Comparison of ENCODE assay signal across 8 cellular contexts in genomic region chr3:183825380-183826161, GRCh38. TPM values are rescaled to one million over a fixed set of nuclear protein-coding genes. Genes with fewer than 3 reads are reported as not detected.
A peak's percentile ranks its signal among the peaks of the same experiment; 100 is the strongest.
DNase-seq lines count a peak whose midpoint lies in the region; ATAC-seq and TF ChIP-seq lines count a peak whose summit lies in the region.

Gene MAP6D1 (minus strand): TSS chr3:183825577. CDS start chr3:183825547, 30 bp downstream.

- peak within 1 kb of the TSS; percentile 43 to 78 for H3K27ac Mint-ChIP-seq in stimulated activated naive CD8-positive, alpha-beta T cell treated with anti-CD3 and anti-CD28 coated beads, Interleukin-15, amount 100 ng/mL, for 72 hours

- no peaks in the 10 kb centered on the region for H3K27me3 Mint-ChIP-seq in stimulated activated naive CD8-positive, alpha-beta T cell treated with anti-CD3 and anti-CD28 coated beads, Interleukin-15, amount 100 ng/mL, for 72 hours

- 3% methylated on average over 66 to 82 of the region's 82 CpGs for WGBS in esophagus, 2 donors

- H3K4me3 ChIP-seq in esophagus (ENCODE audit: low read depth in 1 of 2, low read length in 2 of 2), result peak within 1 kb of the TSS; percentile 61 to 68
- no peak within 1 kb of the TSS for H3K4me3 ChIP-seq in mucosa of descending colon

- H3K27me3 ChIP-seq in esophagus (ENCODE audit: control insufficient read depth in 1 of 2, insufficient read depth in 2 of 2, low read length in 2 of 2), result no peaks in the 10 kb centered on the region

- ATAC-seq in HG02678 (IDR thresholded peaks at IDR 0.05; ENCODE audit: unreplicated experiment) (peak; percentile 57), mucosa of descending colon (peak; percentile 77), HG03520 (IDR thresholded peaks at IDR 0.05; ENCODE audit: unreplicated experiment) (no peak)
- ATAC-seq in stimulated activated naive CD8-positive, alpha-beta T cell treated with anti-CD3 and anti-CD28 coated beads, Interleukin-15, amount 100 ng/mL, for 72 hours, result peak; percentile 78

- H3K9me3 Mint-ChIP-seq in stimulated activated naive CD8-positive, alpha-beta T cell treated with anti-CD3 and anti-CD28 coated beads, Interleukin-15, amount 100 ng/mL, for 72 hours, result no peaks in the 10 kb centered on the region

- peaks cover 6 to 8% of the 10 kb centered on the region in 2 donors for H3K36me3 ChIP-seq in esophagus (ENCODE audit: control insufficient read depth in 2 of 2, insufficient read depth in 2 of 2, low read length in 1 of 2)
- H3K36me3 ChIP-seq in mucosa of descending colon (ENCODE audit: low read depth), result no peaks in the 10 kb centered on the region

- peak within 1 kb of the TSS; percentile 72 to 82 for H3K4me3 Mint-ChIP-seq in stimulated activated naive CD8-positive, alpha-beta T cell treated with anti-CD3 and anti-CD28 coated beads, Interleukin-15, amount 100 ng/mL, for 72 hours

- peak; percentile 50 for TF ChIP-seq CTCF in GM10266 (IDR thresholded peaks at IDR 0.05; ENCODE audit: control insufficient read depth, insufficient read depth, low read depth, missing control alignments)
- TF ChIP-seq CTCF in mucosa of descending colon (IDR thresholded peaks at IDR 0.05), result no peak

- H3K27ac ChIP-seq in esophagus (ENCODE audit: low read depth in 2 of 2, low read length in 1 of 2), result peak within 1 kb of the TSS in 1 of 2 donors; percentile 52

- peaks cover 21% of the 10 kb centered on the region for H3K4me1 Mint-ChIP-seq in stimulated activated naive CD8-positive, alpha-beta T cell treated with anti-CD3 and anti-CD28 coated beads, Interleukin-15, amount 100 ng/mL, for 72 hours

- H3K4me1 ChIP-seq in esophagus (ENCODE audit: control insufficient read depth in 2 of 2, insufficient read depth in 2 of 2, low read length in 1 of 2) (peaks cover 7 to 12% of the 10 kb centered on the region in 2 donors), mucosa of descending colon (ENCODE audit: low read depth) (peaks cover 12% of the 10 kb centered on the region)

- peak; percentile 91 for DNase-seq in GM10266 (ENCODE audit: extremely low spot score)
- DNase-seq in NCI-H526 treated with DMSO at 0.1 percent for 48 hours (lab: John Stamatoyannopoulos, UW), result peak; percentile 52
- DNase-seq in activated T-cell treated with anti-CD3 and anti-CD28 coated beads, Interleukin-2, amount 50 U/mL, for 1 hour, result peak; percentile 67
- DNase-seq in mucosa of descending colon, result peak in 2 of 3 donors; percentile 37 to 54
- peak; percentile 55 to 61 for DNase-seq in stimulated activated naive CD8-positive, alpha-beta T cell treated with anti-CD3 and anti-CD28 coated beads, Interleukin-15, amount 100 ng/mL, for 72 hours

- no peaks in the 10 kb centered on the region for H3K9me3 ChIP-seq in esophagus (ENCODE audit: control insufficient read depth in 2 of 2, insufficient read depth in 1 of 2, low read depth in 1 of 2, low read length in 1 of 2)
- H3K9me3 ChIP-seq in mucosa of descending colon, result no peaks in the 10 kb centered on the region

- intact Hi-C loops in mucosa of descending colon (cut with DNase I, micrococcal nuclease), result no loop called here

RNA-seq across cellular contexts. Expression of gene MAP6D1, which starts in this region (rescaled TPM):
- polyA plus RNA-seq in esophagus, result 1 to 10 TPM; 1.2 to 1.4 TPM
- 1 to 10 TPM in 2 of 3 donors, under 1 TPM in 1; 0.55 to 3.1 (median 1.2) TPM for total RNA-seq in mucosa of descending colon
